1 cellular context compared by ENCODE assay signal in genomic region chr6:121984956-121985355, GRCh38.
TF ChIP-seq lines count a peak whose summit lies in the region.

No MANE protein-coding gene starts in this region.

TF ChIP-seq in WTC11, 78 proteins besides CTCF, POLR2A, EP300 and RAD21:
- no peak for TF ChIP-seq ZNF425 (CRISPR knock-in tag; conservative IDR thresholded peaks at IDR 0.05)
- TF ChIP-seq CREM (CRISPR knock-in tag; IDR thresholded peaks at IDR 0.05): no peak
- no peak for TF ChIP-seq JAZF1 (CRISPR knock-in tag; IDR thresholded peaks at IDR 0.05)
- TF ChIP-seq PREB (CRISPR knock-in tag; IDR thresholded peaks at IDR 0.05; ENCODE audit: borderline replicate concordance): no peak
- no peak for TF ChIP-seq PRDM15 (CRISPR knock-in tag; IDR thresholded peaks at IDR 0.05)
- TF ChIP-seq IRF1 (CRISPR knock-in tag; IDR thresholded peaks at IDR 0.05): no peak
- TF ChIP-seq ZNF423 (CRISPR knock-in tag; IDR thresholded peaks at IDR 0.05): no peak
- TF ChIP-seq TEAD4 (CRISPR knock-in tag; IDR thresholded peaks at IDR 0.05): no peak
- TF ChIP-seq ATF1 (CRISPR knock-in tag; IDR thresholded peaks at IDR 0.05): no peak
- no peak for TF ChIP-seq AFF4 (CRISPR knock-in tag; IDR thresholded peaks at IDR 0.05; ENCODE audit: borderline replicate concordance)
- no peak for TF ChIP-seq ATF6 (CRISPR knock-in tag; IDR thresholded peaks at IDR 0.05)
- TF ChIP-seq CBFB (CRISPR knock-in tag; IDR thresholded peaks at IDR 0.05; ENCODE audit: low read depth): no peak
- TF ChIP-seq STAT6 (CRISPR knock-in tag; conservative IDR thresholded peaks at IDR 0.05; ENCODE audit: low read depth): no peak
- no peak for TF ChIP-seq CDX4 (CRISPR knock-in tag; IDR thresholded peaks at IDR 0.05; ENCODE audit: borderline replicate concordance)
- TF ChIP-seq MYBL2 (CRISPR knock-in tag; IDR thresholded peaks at IDR 0.05): no peak
- TF ChIP-seq ZNF281 (CRISPR knock-in tag; IDR thresholded peaks at IDR 0.05): no peak
- no peak for TF ChIP-seq ZBTB21 (CRISPR knock-in tag; IDR thresholded peaks at IDR 0.05; ENCODE audit: borderline replicate concordance)
- no peak for TF ChIP-seq MAX (CRISPR knock-in tag; IDR thresholded peaks at IDR 0.05)
- TF ChIP-seq RELA (CRISPR knock-in tag; IDR thresholded peaks at IDR 0.05; ENCODE audit: borderline replicate concordance): no peak
